In the genomic region with DNA sequence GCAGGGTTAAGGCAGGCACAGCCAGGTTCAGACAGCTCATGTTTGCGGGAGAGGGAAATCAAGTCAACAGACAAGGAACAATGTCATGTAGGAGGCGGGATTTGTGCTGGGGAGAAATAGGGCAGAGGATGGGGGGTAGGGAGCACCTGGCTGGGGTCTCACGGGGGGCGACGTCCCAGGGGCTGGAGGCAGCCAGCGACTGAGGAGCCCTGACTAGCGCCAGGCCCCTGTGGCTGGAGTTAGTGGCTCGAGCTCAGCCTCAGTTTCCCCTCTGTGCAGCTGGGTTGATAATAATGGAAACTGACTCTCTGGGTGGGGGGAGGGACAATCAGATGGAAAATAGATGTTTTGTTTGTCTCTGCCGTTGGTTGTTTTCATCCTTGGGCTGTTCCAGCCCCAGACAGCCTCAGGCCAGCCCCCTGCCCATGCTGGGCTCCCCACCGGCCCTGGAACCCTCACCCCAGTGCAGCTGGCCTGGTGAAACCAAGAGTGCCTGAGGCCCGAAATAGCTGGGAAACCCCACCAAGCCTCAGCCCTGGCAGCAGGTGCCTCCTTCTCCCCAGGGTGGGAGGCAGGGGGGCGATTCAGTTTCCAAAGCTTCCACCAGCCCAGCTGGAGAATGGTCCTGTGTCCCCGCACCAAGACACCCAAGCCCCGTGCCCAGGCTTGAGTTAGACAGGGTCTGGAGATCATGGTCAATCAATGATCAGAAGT, we compare ENCODE assay signal across 20 cellular contexts. TPM values are rescaled to one million over a fixed set of nuclear protein-coding genes. Genes with fewer than 3 reads are reported as not detected.
DNase-seq lines count a peak whose midpoint lies in the region; ATAC-seq and TF ChIP-seq lines count a peak whose summit lies in the region.
"Had no signal": no experiment of that assay in that cellular context is flagged by ENCODE, and none has a peak within 500 bp of the region (broad histone marks: within the 10 kb centered on the region; RNA-seq: fewer than 3 reads in every experiment).

No MANE protein-coding gene starts in this region.

- no peak for DNase-seq in stimulated activated naive CD8-positive, alpha-beta T cell treated with anti-CD3 and anti-CD28 coated beads, Interleukin-15, amount 100 ng/mL, for 72 hours
- DNase-seq in left colon (peak; percentile 32 to 48), immature natural killer cell (no peak), NCI-H748 (lab: John Stamatoyannopoulos, UW; ENCODE audit: unreplicated experiment) (no peak), midbrain (lab: John Stamatoyannopoulos, UW) (no peak)
- DNase-seq: activated CD4-positive, alpha-beta T cell treated with anti-CD3 and anti-CD28 coated beads for 48 hours; left ventricle myocardium inferior; NCI-H69; nucleus accumbens; SJCRH30; stimulated activated CD4-positive, alpha-beta T cell treated with anti-CD3 and anti-CD28 coated beads, Interleukin-2, amount 100 ng/mL, for 48 hours had no signal

- H3K4me3 ChIP-seq in OCI-LY3 (ENCODE audit: low read length): peak overlapping the region; percentile 1; the same call in 1 of the 2 replicates
- H3K4me3 ChIP-seq: A549, left ventricle myocardium inferior, SJCRH30, skin epidermis had no signal

- no peaks in the 10 kb centered on the region for H4K20me1 ChIP-seq in OCI-LY3 (ENCODE audit: insufficient read depth, low read length)

- H3K27ac ChIP-seq in OCI-LY3 (ENCODE audit: low read length): peak overlapping the region; percentile 92
- H3K27ac ChIP-seq: A549, left ventricle myocardium inferior, SJCRH30 had no signal

- no peaks in the 10 kb centered on the region for H3K36me3 Mint-ChIP-seq in stimulated activated naive CD8-positive, alpha-beta T cell treated with anti-CD3 and anti-CD28 coated beads, Interleukin-15, Interleukin-2, amounts not matched to agents 100 ng/mL and 50 ng/mL, for 24 hours (ENCODE audit: low read depth)
- no peaks in the 10 kb centered on the region for H3K36me3 Mint-ChIP-seq in immature natural killer cell
- H3K36me3 Mint-ChIP-seq: brain had no signal

- H3K9ac ChIP-seq in OCI-LY3 (ENCODE audit: low read length): peak overlapping the region; percentile 94

- H3K27me3 ChIP-seq in OCI-LY3 (ENCODE audit: low read depth, low read length): no peaks in the 10 kb centered on the region
- H3K27me3 ChIP-seq: SJCRH30 had no signal

- H3K4me1 Mint-ChIP-seq in stimulated activated naive CD8-positive, alpha-beta T cell treated with anti-CD3 and anti-CD28 coated beads, Interleukin-15, Interleukin-2, amounts not matched to agents 100 ng/mL and 50 ng/mL, for 24 hours (ENCODE audit: low read depth): peaks cover 56% of the 10 kb centered on the region
- peaks cover 55% of the 10 kb centered on the region for H3K4me1 Mint-ChIP-seq in stimulated activated naive CD8-positive, alpha-beta T cell treated with anti-CD3 and anti-CD28 coated beads, Interleukin-15, amount 100 ng/mL, for 72 hours
- peaks cover 34 to 36% of the 10 kb centered on the region in 2 donors for H3K4me1 Mint-ChIP-seq in immature natural killer cell
- H3K4me1 Mint-ChIP-seq: brain had no signal

- H3K4me2 ChIP-seq in OCI-LY3 (ENCODE audit: low read length): peak overlapping the region; percentile 60
- H3K4me2 ChIP-seq: A549 had no signal

- no peak overlapping the region for H2AFZ ChIP-seq in OCI-LY3 (ENCODE audit: low read depth, low read length)

- H3K36me3 ChIP-seq in OCI-LY3 (replicated peaks; ENCODE audit: low read depth, low read length): peaks cover 11% of the 10 kb centered on the region
- H3K36me3 ChIP-seq: left ventricle myocardium inferior, SJCRH30 had no signal

- no peak overlapping the region for H3K4me3 Mint-ChIP-seq in stimulated activated naive CD8-positive, alpha-beta T cell treated with anti-CD3 and anti-CD28 coated beads, Interleukin-15, Interleukin-2, amounts not matched to agents 100 ng/mL and 50 ng/mL, for 24 hours
- H3K4me3 Mint-ChIP-seq in stimulated activated naive CD8-positive, alpha-beta T cell treated with anti-CD3 and anti-CD28 coated beads, Interleukin-15, amount 100 ng/mL, for 72 hours: no peak overlapping the region
- H3K4me3 Mint-ChIP-seq in immature natural killer cell: no peak overlapping the region
- H3K4me3 Mint-ChIP-seq: brain had no signal

- no peaks in the 10 kb centered on the region for H3K27me3 Mint-ChIP-seq in stimulated activated naive CD8-positive, alpha-beta T cell treated with anti-CD3 and anti-CD28 coated beads, Interleukin-15, Interleukin-2, amounts not matched to agents 100 ng/mL and 50 ng/mL, for 24 hours
- H3K27me3 Mint-ChIP-seq in stimulated activated naive CD8-positive, alpha-beta T cell treated with anti-CD3 and anti-CD28 coated beads, Interleukin-15, amount 100 ng/mL, for 72 hours: peaks cover 14% of the 10 kb centered on the region
- peaks cover 0 to 2% (median 0%) of the 10 kb centered on the region in 3 donors for H3K27me3 Mint-ChIP-seq in immature natural killer cell (ENCODE audit: low read depth in 3 of 3)
- H3K27me3 Mint-ChIP-seq: brain had no signal

- H3K4me1 ChIP-seq in OCI-LY3 (ENCODE audit: low read length): peaks cover 95% of the 10 kb centered on the region
- H3K4me1 ChIP-seq: A549 had no signal

- H3K9me3 Mint-ChIP-seq in stimulated activated naive CD8-positive, alpha-beta T cell treated with anti-CD3 and anti-CD28 coated beads, Interleukin-15, Interleukin-2, amounts not matched to agents 100 ng/mL and 50 ng/mL, for 24 hours: no peaks in the 10 kb centered on the region
- H3K9me3 Mint-ChIP-seq in stimulated activated naive CD8-positive, alpha-beta T cell treated with anti-CD3 and anti-CD28 coated beads, Interleukin-15, amount 100 ng/mL, for 72 hours: no peaks in the 10 kb centered on the region
- H3K9me3 Mint-ChIP-seq in immature natural killer cell: no peaks in the 10 kb centered on the region
- H3K9me3 Mint-ChIP-seq: activated T-helper 2 cell treated with anti-CD3 and anti-CD28 coated beads, Interferon-gamma antibody, Interleukin-2, Interleukin-4, amounts not matched to agents 10 μg/mL and 5 μg/mL and 100 μg/mL, durations not matched to agents 14 hours and 24 hours and 36 hours had no signal

- no peaks in the 10 kb centered on the region for H3K9me3 ChIP-seq in OCI-LY3 (ENCODE audit: insufficient read depth, low read length)
- H3K9me3 ChIP-seq: A549, left ventricle myocardium inferior, SJCRH30 had no signal

- H3K27ac Mint-ChIP-seq in stimulated activated naive CD8-positive, alpha-beta T cell treated with anti-CD3 and anti-CD28 coated beads, Interleukin-15, Interleukin-2, amounts not matched to agents 100 ng/mL and 50 ng/mL, for 24 hours: peak overlapping the region; percentile 57
- H3K27ac Mint-ChIP-seq in stimulated activated naive CD8-positive, alpha-beta T cell treated with anti-CD3 and anti-CD28 coated beads, Interleukin-15, amount 100 ng/mL, for 72 hours: no peak overlapping the region
- no peak overlapping the region for H3K27ac Mint-ChIP-seq in immature natural killer cell
- H3K27ac Mint-ChIP-seq: activated T-helper 2 cell treated with anti-CD3 and anti-CD28 coated beads, Interferon-gamma antibody, Interleukin-2, Interleukin-4, amounts not matched to agents 10 μg/mL and 5 μg/mL and 100 μg/mL, durations not matched to agents 14 hours and 24 hours and 36 hours; brain had no signal

- ATAC-seq in stimulated activated naive CD8-positive, alpha-beta T cell treated with anti-CD3 and anti-CD28 coated beads, Interleukin-15, amount 100 ng/mL, for 72 hours: no peak
- ATAC-seq in left colon (no peak), esophagus mucosa (no peak)
- ATAC-seq: A549 had no signal

- TF ChIP-seq CTCF in OCI-LY3 (IDR thresholded peaks at IDR 0.05; ENCODE audit: low read depth, low read length): no peak

- intact Hi-C loops in left colon (cut with DNase I, micrococcal nuclease): no loop called here

- H3K79me2 ChIP-seq in OCI-LY3 (ENCODE audit: low read length): peaks cover 90% of the 10 kb centered on the region

RNA-seq across cellular contexts. Expression of a gene that starts 44.1 kb away (rescaled TPM):
- total RNA-seq in left colon (10 to 100 TPM in 1 of 2 donors, 1 to 10 TPM in 1; 5.5 to 40.7 TPM), esophagus mucosa (1.8 TPM)
- under 1 TPM in 2 of 3 donors, not detected in 1; 0.26 to 0.59 TPM for polyA plus RNA-seq in immature natural killer cell
- total RNA-seq: activated T-helper 2 cell treated with anti-CD3 and anti-CD28 coated beads, Interferon-gamma antibody, Interleukin-2, Interleukin-4, amounts not matched to agents 10 μg/mL and 5 μg/mL and 100 μg/mL, durations not matched to agents 14 hours and 24 hours and 36 hours; MCF 10A; T-helper 1 cell treated with Interleukin-12 subunit alpha and Interleukin-12 subunit beta and Interleukin-4 antibody, amounts not matched to agents 30 ng/mL and 1 ng/mL, for 36 hours had no signal
- polyA plus RNA-seq: A549 had no signal

Comparison
In these comparisons a context has a peak if more than half of its experiments do, and no peak if none do; other contexts are left out.
1. DNase-seq: peak in left colon (2 of 2); none in stimulated activated naive CD8-positive, alpha-beta T cell treated with anti-CD3 and anti-CD28 coated beads, Interleukin-15, amount 100 ng/mL, for 72 hours (0 of 2), immature natural killer cell (0 of 3), NCI-H748 (single experiment) and midbrain (single experiment).